ENCODE assay signal across 1 cellular context in genomic region chr2:45769786-45770576, GRCh38.
TF ChIP-seq lines count a peak whose summit lies in the region.

No MANE protein-coding gene starts in this region.

TF ChIP-seq in HepG2, 621 proteins besides CTCF, POLR2A, EP300 and RAD21:
- TF ChIP-seq PLSCR1 (CRISPR knock-in tag; IDR thresholded peaks at IDR 0.05; ENCODE audit: borderline replicate concordance) (no peak), FOXK2 (IDR thresholded peaks at IDR 0.05) (no peak), ZNF510 (CRISPR knock-in tag; IDR thresholded peaks at IDR 0.05; ENCODE audit: low read depth) (no peak), NFATC3 (CRISPR knock-in tag; IDR thresholded peaks at IDR 0.05) (no peak), HINFP (CRISPR knock-in tag; IDR thresholded peaks at IDR 0.05; ENCODE audit: low read depth) (no peak), ZNF781 (CRISPR knock-in tag; IDR thresholded peaks at IDR 0.05; ENCODE audit: borderline replicate concordance, not compliant biosample characterization) (no peak), CEBPG (CRISPR knock-in tag; IDR thresholded peaks at IDR 0.05) (no peak), RFX3 (CRISPR knock-in tag; IDR thresholded peaks at IDR 0.05) (no peak), HHEX (CRISPR knock-in tag; IDR thresholded peaks at IDR 0.05) (no peak), ZNF83 (CRISPR knock-in tag; IDR thresholded peaks at IDR 0.05; ENCODE audit: borderline replicate concordance) (no peak), HOXA5 (CRISPR knock-in tag; IDR thresholded peaks at IDR 0.05) (no peak), ZNF512B (CRISPR knock-in tag; IDR thresholded peaks at IDR 0.05; ENCODE audit: borderline replicate concordance) (no peak), KMT2A (CRISPR knock-in tag; IDR thresholded peaks at IDR 0.05) (no peak), CSRNP1 (CRISPR knock-in tag; IDR thresholded peaks at IDR 0.05) (no peak), PAX8 (CRISPR knock-in tag; IDR thresholded peaks at IDR 0.05; ENCODE audit: borderline replicate concordance) (no peak)
